In the genomic region with DNA sequence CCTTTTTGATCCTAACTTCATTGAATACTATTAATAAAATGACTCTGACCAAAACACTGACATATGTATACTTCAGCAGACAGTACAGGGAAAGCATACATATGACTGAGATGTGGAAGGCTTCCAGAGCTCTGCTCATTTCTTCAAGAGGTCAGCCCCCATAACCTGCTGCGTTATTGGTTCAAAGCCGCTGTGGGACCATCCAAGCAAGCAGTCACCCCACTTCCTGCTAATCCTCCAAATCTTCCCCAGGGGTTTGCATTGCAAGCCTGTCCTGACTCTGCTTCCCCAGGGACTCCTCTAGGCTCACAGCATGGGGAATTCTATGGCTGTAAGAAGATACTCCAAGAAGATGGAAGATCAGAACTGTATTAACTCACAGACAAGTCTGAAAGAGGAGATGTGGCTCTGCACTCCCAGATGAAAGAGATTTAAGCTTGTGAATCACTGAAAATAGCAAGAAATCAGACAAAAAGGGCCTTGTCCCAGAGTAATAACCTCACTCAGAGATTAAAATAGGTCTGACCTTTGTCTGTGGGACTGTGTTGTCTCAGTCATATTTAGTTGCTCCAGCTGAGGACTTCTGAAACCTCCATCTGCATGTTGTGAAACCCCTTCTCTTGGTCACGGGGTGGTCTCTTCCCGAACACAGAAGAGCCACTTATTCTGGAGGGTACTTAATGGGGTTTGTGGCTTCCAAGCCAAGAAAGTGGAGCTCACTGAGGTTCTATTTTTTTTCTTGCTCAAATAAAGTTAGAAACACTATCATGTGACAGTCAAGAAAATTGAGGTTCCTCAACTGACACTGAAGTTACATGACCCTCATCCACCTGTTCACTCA, we compare ENCODE assay signal across 1 cellular context.
TF ChIP-seq lines count a peak whose summit lies in the region.

No MANE protein-coding gene starts in this region.

TF ChIP-seq in GM12878, 131 proteins besides CTCF, POLR2A, EP300 and RAD21 (continued from another document):
- TF ChIP-seq, protein P1, sequence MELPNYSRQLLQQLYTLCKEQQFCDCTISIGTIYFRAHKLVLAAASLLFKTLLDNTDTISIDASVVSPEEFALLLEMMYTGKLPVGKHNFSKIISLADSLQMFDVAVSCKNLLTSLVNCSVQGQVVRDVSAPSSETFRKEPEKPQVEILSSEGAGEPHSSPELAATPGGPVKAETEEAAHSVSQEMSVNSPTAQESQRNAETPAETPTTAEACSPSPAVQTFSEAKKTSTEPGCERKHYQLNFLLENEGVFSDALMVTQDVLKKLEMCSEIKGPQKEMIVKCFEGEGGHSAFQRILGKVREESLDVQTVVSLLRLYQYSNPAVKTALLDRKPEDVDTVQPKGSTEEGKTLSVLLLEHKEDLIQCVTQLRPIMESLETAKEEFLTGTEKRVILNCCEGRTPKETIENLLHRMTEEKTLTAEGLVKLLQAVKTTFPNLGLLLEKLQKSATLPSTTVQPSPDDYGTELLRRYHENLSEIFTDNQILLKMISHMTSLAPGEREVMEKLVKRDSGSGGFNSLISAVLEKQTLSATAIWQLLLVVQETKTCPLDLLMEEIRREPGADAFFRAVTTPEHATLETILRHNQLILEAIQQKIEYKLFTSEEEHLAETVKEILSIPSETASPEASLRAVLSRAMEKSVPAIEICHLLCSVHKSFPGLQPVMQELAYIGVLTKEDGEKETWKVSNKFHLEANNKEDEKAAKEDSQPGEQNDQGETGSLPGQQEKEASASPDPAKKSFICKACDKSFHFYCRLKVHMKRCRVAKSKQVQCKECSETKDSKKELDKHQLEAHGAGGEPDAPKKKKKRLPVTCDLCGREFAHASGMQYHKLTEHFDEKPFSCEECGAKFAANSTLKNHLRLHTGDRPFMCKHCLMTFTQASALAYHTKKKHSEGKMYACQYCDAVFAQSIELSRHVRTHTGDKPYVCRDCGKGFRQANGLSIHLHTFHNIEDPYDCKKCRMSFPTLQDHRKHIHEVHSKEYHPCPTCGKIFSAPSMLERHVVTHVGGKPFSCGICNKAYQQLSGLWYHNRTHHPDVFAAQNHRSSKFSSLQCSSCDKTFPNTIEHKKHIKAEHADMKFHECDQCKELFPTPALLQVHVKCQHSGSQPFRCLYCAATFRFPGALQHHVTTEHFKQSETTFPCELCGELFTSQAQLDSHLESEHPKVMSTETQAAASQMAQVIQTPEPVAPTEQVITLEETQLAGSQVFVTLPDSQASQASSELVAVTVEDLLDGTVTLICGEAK (IDR thresholded peaks at IDR 0.05; ENCODE audit: borderline replicate concordance) = peak; percentile 81
- TF ChIP-seq JUNB (IDR thresholded peaks at IDR 0.05) (peak; percentile 30; the same call in 1 of the 2 replicates), ESRRA (IDR thresholded peaks at IDR 0.05; ENCODE audit: low read length) (no peak), LARP7 (IDR thresholded peaks at IDR 0.05) (no peak), EED (IDR thresholded peaks at IDR 0.05; ENCODE audit: low read depth) (peak; percentile 70; the same call in 1 of the 2 replicates), BCL11A (IDR thresholded peaks at IDR 0.05; ENCODE audit: low read depth, low read length) (peak; percentile 28; the same call in 1 of the 2 replicates), TCF3 (IDR thresholded peaks at IDR 0.05; ENCODE audit: borderline replicate concordance, insufficient read depth, low read depth, low read length) (peak; percentile 45; the same call in 1 of the 2 replicates), MTA2 (IDR thresholded peaks at IDR 0.05; ENCODE audit: low read depth) (0 out of 2 replicates have a peak, but pooled peaks have one; percentile 35), TBL1XR1 (IDR thresholded peaks at IDR 0.05; ENCODE audit: low read depth, low read length) (0 out of 2 replicates have a peak, but pooled peaks have one; percentile 13), TAF1 (IDR thresholded peaks at IDR 0.05; ENCODE audit: borderline replicate concordance, low read depth, low read length) (peak; percentile 24; the same call in 1 of the 2 replicates), TCF12 (IDR thresholded peaks at IDR 0.05; ENCODE audit: low read depth, low read length) (0 out of 2 replicates have a peak, but pooled peaks have one; percentile 57), FOXM1 (IDR thresholded peaks at IDR 0.05; ENCODE audit: low read depth, low read length) (peak; percentile 51; the same call in 1 of the 2 replicates), PAX5 (IDR thresholded peaks at IDR 0.05; ENCODE audit: borderline replicate concordance, low read depth, low read length) (peak; percentile 51; the same call in 1 of the 2 replicates), ETV6 (conservative IDR thresholded peaks at IDR 0.05 in 1 of 2, IDR thresholded peaks at IDR 0.05 in 1 of 2; ENCODE audit: borderline replicate concordance in 1 of 2, low read depth in 1 of 2) (peak in 1 of 2 experiments; percentile 49; a peak in 1 of 4 replicates), CBFB (IDR thresholded peaks at IDR 0.05; ENCODE audit: low read depth) (0 out of 2 replicates have a peak, but pooled peaks have one; percentile 36), DPF2 (IDR thresholded peaks at IDR 0.05) (no peak), TCF7 (IDR thresholded peaks at IDR 0.05; ENCODE audit: borderline replicate concordance) (peak; percentile 43; the same call in 1 of the 2 replicates), IKZF1 (conservative IDR thresholded peaks at IDR 0.05) (peak; percentile 39; the same call in 1 of the 2 replicates), IKZF2 (IDR thresholded peaks at IDR 0.05) (peak; percentile 62 to 64; a peak in 3 of 4 replicates), NR2F1 (conservative IDR thresholded peaks at IDR 0.05) (peak; percentile 45; the same call in 1 of the 2 replicates), ZNF274 (IDR thresholded peaks at IDR 0.05; ENCODE audit: insufficient read depth, insufficient read length) (no peak)
- TF ChIP-seq, protein P2, sequence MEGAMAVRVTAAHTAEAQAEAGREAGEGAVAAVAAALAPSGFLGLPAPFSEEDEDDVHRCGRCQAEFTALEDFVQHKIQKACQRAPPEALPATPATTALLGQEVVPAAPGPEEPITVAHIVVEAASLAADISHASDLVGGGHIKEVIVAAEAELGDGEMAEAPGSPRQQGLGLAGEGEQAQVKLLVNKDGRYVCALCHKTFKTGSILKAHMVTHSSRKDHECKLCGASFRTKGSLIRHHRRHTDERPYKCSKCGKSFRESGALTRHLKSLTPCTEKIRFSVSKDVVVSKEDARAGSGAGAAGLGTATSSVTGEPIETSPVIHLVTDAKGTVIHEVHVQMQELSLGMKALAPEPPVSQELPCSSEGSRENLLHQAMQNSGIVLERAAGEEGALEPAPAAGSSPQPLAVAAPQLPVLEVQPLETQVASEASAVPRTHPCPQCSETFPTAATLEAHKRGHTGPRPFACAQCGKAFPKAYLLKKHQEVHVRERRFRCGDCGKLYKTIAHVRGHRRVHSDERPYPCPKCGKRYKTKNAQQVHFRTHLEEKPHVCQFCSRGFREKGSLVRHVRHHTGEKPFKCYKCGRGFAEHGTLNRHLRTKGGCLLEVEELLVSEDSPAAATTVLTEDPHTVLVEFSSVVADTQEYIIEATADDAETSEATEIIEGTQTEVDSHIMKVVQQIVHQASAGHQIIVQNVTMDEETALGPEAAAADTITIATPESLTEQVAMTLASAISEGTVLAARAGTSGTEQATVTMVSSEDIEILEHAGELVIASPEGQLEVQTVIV (IDR thresholded peaks at IDR 0.05; ENCODE audit: borderline replicate concordance, partially characterized antibody) = no peak
- TF ChIP-seq, protein P3, sequence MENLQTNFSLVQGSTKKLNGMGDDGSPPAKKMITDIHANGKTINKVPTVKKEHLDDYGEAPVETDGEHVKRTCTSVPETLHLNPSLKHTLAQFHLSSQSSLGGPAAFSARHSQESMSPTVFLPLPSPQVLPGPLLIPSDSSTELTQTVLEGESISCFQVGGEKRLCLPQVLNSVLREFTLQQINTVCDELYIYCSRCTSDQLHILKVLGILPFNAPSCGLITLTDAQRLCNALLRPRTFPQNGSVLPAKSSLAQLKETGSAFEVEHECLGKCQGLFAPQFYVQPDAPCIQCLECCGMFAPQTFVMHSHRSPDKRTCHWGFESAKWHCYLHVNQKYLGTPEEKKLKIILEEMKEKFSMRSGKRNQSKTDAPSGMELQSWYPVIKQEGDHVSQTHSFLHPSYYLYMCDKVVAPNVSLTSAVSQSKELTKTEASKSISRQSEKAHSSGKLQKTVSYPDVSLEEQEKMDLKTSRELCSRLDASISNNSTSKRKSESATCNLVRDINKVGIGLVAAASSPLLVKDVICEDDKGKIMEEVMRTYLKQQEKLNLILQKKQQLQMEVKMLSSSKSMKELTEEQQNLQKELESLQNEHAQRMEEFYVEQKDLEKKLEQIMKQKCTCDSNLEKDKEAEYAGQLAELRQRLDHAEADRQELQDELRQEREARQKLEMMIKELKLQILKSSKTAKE (IDR thresholded peaks at IDR 0.05; ENCODE audit: low read depth, poor library complexity, severe bottlenecking) = peak; percentile 81
- TF ChIP-seq, protein P4, sequence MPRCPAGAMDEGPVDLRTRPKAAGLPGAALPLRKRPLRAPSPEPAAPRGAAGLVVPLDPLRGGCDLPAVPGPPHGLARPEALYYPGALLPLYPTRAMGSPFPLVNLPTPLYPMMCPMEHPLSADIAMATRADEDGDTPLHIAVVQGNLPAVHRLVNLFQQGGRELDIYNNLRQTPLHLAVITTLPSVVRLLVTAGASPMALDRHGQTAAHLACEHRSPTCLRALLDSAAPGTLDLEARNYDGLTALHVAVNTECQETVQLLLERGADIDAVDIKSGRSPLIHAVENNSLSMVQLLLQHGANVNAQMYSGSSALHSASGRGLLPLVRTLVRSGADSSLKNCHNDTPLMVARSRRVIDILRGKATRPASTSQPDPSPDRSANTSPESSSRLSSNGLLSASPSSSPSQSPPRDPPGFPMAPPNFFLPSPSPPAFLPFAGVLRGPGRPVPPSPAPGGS (IDR thresholded peaks at IDR 0.05; ENCODE audit: borderline replicate concordance, insufficient read depth, low read depth, low read length, poor library complexity, severe bottlenecking) = peak; percentile 13
TF ChIP-seq in GM12878: peak in this region for 29.
